In genomic region chr1:52057876-52058275, GRCh38 we compare ENCODE assay signal across 9 cellular contexts. TPM values are rescaled to one million over a fixed set of nuclear protein-coding genes. Genes with fewer than 3 reads are reported as not detected.
DNase-seq lines count a peak whose midpoint lies in the region; ATAC-seq, FAIRE-seq and TF ChIP-seq lines count a peak whose summit lies in the region.
"Had no signal": no experiment of that assay in that cellular context is flagged by ENCODE, and none has a peak within 500 bp of the region (broad histone marks: within the 10 kb centered on the region; RNA-seq: fewer than 3 reads in every experiment).

No MANE protein-coding gene starts in this region.

- peaks cover 25% of the 10 kb centered on the region; the same call in 1 of the 2 replicates for H4K20me1 ChIP-seq in IMR-90 (ENCODE audit: insufficient read depth, low read length)
- H4K20me1 ChIP-seq in K562 (replicated peaks; ENCODE audit: control insufficient read depth, insufficient read depth, low read length): no peaks in the 10 kb centered on the region

- no peak for ATAC-seq in CD4-positive, CD25-positive, alpha-beta regulatory T cell (ENCODE audit: low read depth in 2 of 2)
- no peak for ATAC-seq in IMR-90 (ENCODE audit: low read depth)
- no peak for ATAC-seq in K562
- no peak for ATAC-seq in naive B cell (ENCODE audit: low read depth in 2 of 2)
- ATAC-seq in HG02885 (IDR thresholded peaks at IDR 0.05; ENCODE audit: poor library complexity, unreplicated experiment): no peak

- H3K36me3 ChIP-seq in CD4-positive, CD25-positive, alpha-beta regulatory T cell (ENCODE audit: control insufficient read depth, insufficient read depth, low read length): peaks cover 14% of the 10 kb centered on the region
- H3K36me3 ChIP-seq in IMR-90 (ENCODE audit: control insufficient read depth, insufficient read depth, low read length) (peaks cover 17% of the 10 kb centered on the region), K562 (ENCODE audit: control insufficient read depth, insufficient read depth, low read length) (peaks cover 40% of the 10 kb centered on the region)

- no peak for TF ChIP-seq POLR2A in IMR-90 (IDR thresholded peaks at IDR 0.05; ENCODE audit: low read depth, low read length)
- no peak for TF ChIP-seq POLR2A in K562 (conservative IDR thresholded peaks at IDR 0.05)

- peaks cover 35 to 60% of the 10 kb centered on the region in 2 experiments for H3K79me1 ChIP-seq in IMR-90 (ENCODE audit: low read depth in 1 of 2, low read length in 2 of 2)

- no peak overlapping the region for H2BK120ac ChIP-seq in IMR-90 (ENCODE audit: low read depth, low read length)

- H2AK5ac ChIP-seq in IMR-90 (ENCODE audit: low read depth, low read length): no peak overlapping the region

- no peak overlapping the region for H4K8ac ChIP-seq in IMR-90 (ENCODE audit: low read depth in 2 of 2, low read length in 2 of 2)

- H3K4me1 ChIP-seq in CD4-positive, CD25-positive, alpha-beta regulatory T cell (ENCODE audit: control insufficient read depth, insufficient read depth, low read length, poor library complexity, severe bottlenecking): peaks cover 44% of the 10 kb centered on the region
- H3K4me1 ChIP-seq in IMR-90 (ENCODE audit: control insufficient read depth, insufficient read depth, low read length) (peaks cover 5% of the 10 kb centered on the region; the same call in 1 of the 2 replicates), K562 (replicated peaks in 1 of 2; ENCODE audit: control insufficient read depth in 2 of 2, insufficient read depth in 2 of 2, low read length in 2 of 2) (peaks cover 5 to 16% of the 10 kb centered on the region in 2 experiments)

- BruUV-seq in IMR-90 (replicated peaks; lab: Mats Ljungman, UMichigan): no TSS peak
- no TSS peak for BruUV-seq in K562 (replicated peaks; lab: Mats Ljungman, UMichigan)

- no peak overlapping the region for H3K27ac ChIP-seq in CD4-positive, CD25-positive, alpha-beta regulatory T cell (ENCODE audit: insufficient read depth, low read length, poor library complexity, severe bottlenecking)
- peak overlapping the region; percentile 7; the same call in 1 of the 2 replicates for H3K27ac ChIP-seq in IMR-90 (ENCODE audit: insufficient read depth, low read length)
- H3K27ac ChIP-seq in K562 (ENCODE audit: extremely low read depth, low read depth, low read length): 0 out of 3 replicates have a peak overlapping the region, but pooled peaks have one; percentile 94

- H3K18ac ChIP-seq in IMR-90 (ENCODE audit: low read depth, low read length): no peak overlapping the region

- H3K56ac ChIP-seq in IMR-90 (ENCODE audit: extremely low read depth, insufficient read depth, low read length): no peak overlapping the region

- peaks cover 6 to 68% (median 50%) of the 10 kb centered on the region in 4 donors for H3K4me1 Mint-ChIP-seq in CD4-positive, CD25-positive, alpha-beta regulatory T cell
- H3K4me1 Mint-ChIP-seq in naive B cell: peaks cover 34 to 51% (median 42%) of the 10 kb centered on the region in 3 donors

- intact Hi-C loops in IMR-90 (cut with micrococcal nuclease) (loop anchor here (2.0 kb wide), 2 partner anchors 55 to 161 kb away; no protein-coding TSS in a partner anchor), K562 (cut with micrococcal nuclease) (loop anchor here (5.0 kb wide), 1 partner anchor 494 kb away; the partner anchor contains the start of gene TUT4), head of caudate nucleus (cut with DNase I) (loop anchor here (5.0 kb wide), 2 partner anchors 84 to 309 kb away; partner anchors contain the start of genes CC2D1B and ZFYVE9)

- H3K27me3 ChIP-seq in CD4-positive, CD25-positive, alpha-beta regulatory T cell (ENCODE audit: control insufficient read depth, insufficient read depth, low read length): no peaks in the 10 kb centered on the region
- H3K27me3 ChIP-seq in IMR-90 (ENCODE audit: control insufficient read depth, insufficient read depth, low read length) (no peaks in the 10 kb centered on the region), K562 (ENCODE audit: control insufficient read depth in 2 of 2, insufficient read depth in 2 of 2, low read length in 2 of 2) (no peaks in the 10 kb centered on the region; a peak in 1 of 5 replicates)

- TF ChIP-seq RAD21 in IMR-90 (IDR thresholded peaks at IDR 0.05; ENCODE audit: low read length) (no peak), K562 (CRISPR knock-in tag; conservative IDR thresholded peaks at IDR 0.05 in 1 of 2, IDR thresholded peaks at IDR 0.05 in 1 of 2) (no peak)

- H2AFZ ChIP-seq in IMR-90 (replicated peaks; ENCODE audit: low read length, poor library complexity) (no peak overlapping the region), K562 (ENCODE audit: low read depth, low read length) (no peak overlapping the region)

- no peak overlapping the region for H4K91ac ChIP-seq in IMR-90 (ENCODE audit: insufficient read depth, low read depth, low read length)

- no peak overlapping the region for H3K4ac ChIP-seq in IMR-90 (ENCODE audit: low read depth, low read length)

- H3K27ac Mint-ChIP-seq in CD4-positive, CD25-positive, alpha-beta regulatory T cell: peak overlapping the region; percentile 10 to 99 (median 40)
- H3K27ac Mint-ChIP-seq in naive B cell: peak overlapping the region; percentile 49 to 98 (median 88)

- no peak overlapping the region for H2AK9ac ChIP-seq in IMR-90 (replicated peaks; ENCODE audit: low read depth, low read length, poor library complexity)

- H2BK20ac ChIP-seq in IMR-90 (ENCODE audit: low read depth, low read length): no peak overlapping the region

- H3K9me1 ChIP-seq in IMR-90 (ENCODE audit: insufficient read depth, low read length): no peaks in the 10 kb centered on the region
- H3K9me1 ChIP-seq in K562 (ENCODE audit: control insufficient read depth, insufficient read depth, low read length): no peaks in the 10 kb centered on the region

- H3K4me3 ChIP-seq in CD4-positive, CD25-positive, alpha-beta regulatory T cell (ENCODE audit: low read depth, low read length): peak overlapping the region; percentile 95
- H3K4me3 ChIP-seq in IMR-90 (ENCODE audit: insufficient read depth, low read depth, low read length): no peak overlapping the region
- peak overlapping the region; percentile 83 for H3K4me3 ChIP-seq in K562

- peak overlapping the region; percentile 86 for H3K4me2 ChIP-seq in IMR-90 (ENCODE audit: low read depth, low read length)
- H3K4me2 ChIP-seq in K562 (ENCODE audit: insufficient read depth, low read length): peak overlapping the region; percentile 99

- CTCF ChIA-PET in IMR-90 (lab: Yijun Ruan, JAX) (interaction anchor here (0.7 kb wide), 1 partner anchor 32 kb away, joined by 4 read pairs; no protein-coding TSS in a partner anchor), K562 (lab: Yijun Ruan, JAX; ENCODE audit: low intra/inter-chr PET ratio) (no interaction called here)

- no peak overlapping the region for H2BK5ac ChIP-seq in IMR-90 (ENCODE audit: low read depth, low read length, poor library complexity, severe bottlenecking)

- no peak for DNase-seq in CD4-positive, CD25-positive, alpha-beta regulatory T cell
- DNase-seq in IMR-90 (no peak), K562 (ENCODE audit: extremely low read depth in 1 of 4, low spot score in 3 of 4) (no peak), naive B cell (no peak), head of caudate nucleus (no peak), RKO (ENCODE audit: low spot score) (no peak), NCI-H524 treated with DMSO at 0.1 percent for 48 hours (lab: John Stamatoyannopoulos, UW) (no peak)

- TF ChIP-seq CTCF in IMR-90 (conservative IDR thresholded peaks at IDR 0.05; ENCODE audit: low read depth, low read length): no peak
- TF ChIP-seq CTCF in K562 (IDR thresholded peaks at IDR 0.05 in 2 of 3, conservative IDR thresholded peaks at IDR 0.05 in 1 of 3; ENCODE audit: insufficient read depth in 2 of 3, low read depth in 1 of 3, low read length in 3 of 3): no peak

- peaks cover 5% of the 10 kb centered on the region for H3K27me3 Mint-ChIP-seq in CD4-positive, CD25-positive, alpha-beta regulatory T cell
- H3K27me3 Mint-ChIP-seq in naive B cell: no peaks in the 10 kb centered on the region

- H3K4me3 Mint-ChIP-seq in CD4-positive, CD25-positive, alpha-beta regulatory T cell: peak overlapping the region; percentile 91 to 100 (median 98)
- peak overlapping the region in 7 of 8 donors; percentile 35 to 99 (median 99) for H3K4me3 Mint-ChIP-seq in naive B cell

- POLR2A ChIA-PET in IMR-90 (lab: Charles Lee; ENCODE audit: unreplicated experiment) (no interaction called here), K562 (lab: Yijun Ruan, JAX) (interaction anchor here (1.0 to 3.5 kb wide), 7 partner anchors 9 to 284 kb away, joined by 3 to 10 read pairs (median 3); no protein-coding TSS in a partner anchor)

- H3K79me2 ChIP-seq in K562 (ENCODE audit: control insufficient read depth, insufficient read depth, low read length): peaks cover 74% of the 10 kb centered on the region

- in situ Hi-C loops in IMR-90 (cut with MboI; ENCODE audit: low sequenced_read_pairs) (no loop called here), K562 (cut with MboI) (no loop called here)

- no peaks in the 10 kb centered on the region for H3K9me3 Mint-ChIP-seq in CD4-positive, CD25-positive, alpha-beta regulatory T cell
- no peaks in the 10 kb centered on the region for H3K9me3 Mint-ChIP-seq in naive B cell

- no peak overlapping the region for H2BK15ac ChIP-seq in IMR-90 (ENCODE audit: low read depth, low read length)

- dilution Hi-C loops in IMR-90 (cut with HindIII; ENCODE audit: low sequenced_read_pairs, unreplicated experiment): no loop called here

- no peak overlapping the region for H4K5ac ChIP-seq in IMR-90 (ENCODE audit: low read depth, low read length)

- H3K14ac ChIP-seq in IMR-90 (replicated peaks; ENCODE audit: low read depth, low read length): no peak overlapping the region

- no peak overlapping the region for H3K9ac ChIP-seq in IMR-90 (ENCODE audit: low read depth, low read length)
- peak overlapping the region in 1 of 2 experiments; percentile 93; a peak in 2 of 4 replicates for H3K9ac ChIP-seq in K562 (ENCODE audit: insufficient read depth in 1 of 2, low read depth in 2 of 2, low read length in 2 of 2)

- 0 out of 2 replicates have a peak overlapping the region, but pooled peaks have one; percentile 13 for H3K23ac ChIP-seq in IMR-90 (ENCODE audit: low read depth, low read length)

- no peak for TF ChIP-seq EP300 in K562 (IDR thresholded peaks at IDR 0.05; ENCODE audit: low read length)

- no peaks in the 10 kb centered on the region for H3K9me3 ChIP-seq in CD4-positive, CD25-positive, alpha-beta regulatory T cell (ENCODE audit: control insufficient read depth in 2 of 2, low read length in 2 of 2)
- H3K9me3 ChIP-seq in IMR-90 (ENCODE audit: control insufficient read depth, insufficient read depth, low read length): no peaks in the 10 kb centered on the region
- no peaks in the 10 kb centered on the region for H3K9me3 ChIP-seq in K562 (replicated peaks; ENCODE audit: control insufficient read depth, insufficient read depth, low read depth, low read length)

- FAIRE-seq in K562 (lab: Jason Lieb, UNC): no peak
- FAIRE-seq: colon had no signal

- no peaks in the 10 kb centered on the region for H3K36me3 Mint-ChIP-seq in CD4-positive, CD25-positive, alpha-beta regulatory T cell
- peaks cover 6 to 7% of the 10 kb centered on the region in 2 donors for H3K36me3 Mint-ChIP-seq in naive B cell

RNA-seq across cellular contexts. Expression of gene BTF3L4, which starts 1.8 kb away (rescaled TPM):
- 36.0 TPM for total RNA-seq in CD4-positive, CD25-positive, alpha-beta regulatory T cell
- 10 to 100 TPM; 67.3 to 92.9 (median 75.3) TPM for polyA plus RNA-seq in CD4-positive, CD25-positive, alpha-beta regulatory T cell
- total RNA-seq in IMR-90 (2012; rRNA removed) (41.2 and 46.4 TPM in 2 replicates), K562 (2014; rRNA removed) (36.3 and 40.1 TPM in 2 replicates), K562 (2014; rRNA removed; fragmentation: Illumina TruSeq; extraction: Trizol) (102 and 114 TPM in 2 replicates), K562 (2015; rRNA removed; fragmentation: Illumina TruSeq; extraction: Trizol) (66.4 and 73.3 TPM in 2 replicates), K562 (2021) (54.4 and 54.9 TPM in 2 replicates)
- polyA plus RNA-seq in IMR-90 (2012; rRNA removed) (29.3 and 34.5 TPM in 2 replicates), K562 (2011; rRNA removed) (64.1 and 78.0 TPM in 2 replicates), K562 (2014; fragmentation: Illumina TruSeq; extraction: Trizol) (85.1 and 99.0 TPM in 2 replicates), K562 (2014; fragmentation: Nextera tagmentation; extraction: Ambion mirVana) (100 to 1,000 TPM in 1 of 2 experiments, 10 to 100 TPM in 1; 90.9 to 106 TPM), K562 (2014; rRNA removed) (72.3 and 88.8 TPM in 2 replicates), naive B cell (ENCODE audit: low read depth in 6 of 6) (10 to 100 TPM; 81.5 to 99.9 (median 88.9) TPM)
- 4.9 and 8.1 TPM in 2 replicates for polyA plus RNA-seq in IMR-90 (2012; cell fraction: cytosol; rRNA removed)
- 1.7 and 22.0 TPM in 2 replicates for polyA plus RNA-seq in IMR-90 (2012; cell fraction: nucleus; rRNA removed; ENCODE audit: low replicate concordance)
- total RNA-seq in K562 (2011; cell fraction: chromatin; rRNA removed; ENCODE audit: low replicate concordance): 33.9 and 89.6 TPM in 2 replicates
- total RNA-seq in K562 (2011; cell fraction: nucleolus; rRNA removed): 32.2 and 33.0 TPM in 2 replicates
- total RNA-seq in K562 (2011; cell fraction: nucleoplasm; rRNA removed): 65.7 and 117 TPM in 2 replicates
- polyA plus RNA-seq in K562 (2011; cell fraction: cytosol; rRNA removed): 12.5 and 39.8 TPM in 2 replicates
- 11.6 and 25.7 TPM in 2 replicates for polyA plus RNA-seq in K562 (2011; cell fraction: nucleus; rRNA removed)
- polyA plus RNA-seq in K562 (2012): 49.8 and 74.5 TPM in 2 replicates
- 45.1 and 68.5 TPM in 2 replicates for polyA minus RNA-seq in K562 (2011; rRNA and poly(A)+ RNA removed)
- 31.9 and 32.6 TPM in 2 replicates for polyA minus RNA-seq in K562 (2011; cell fraction: cytosol; rRNA and poly(A)+ RNA removed)
- polyA minus RNA-seq in K562 (2011; cell fraction: nucleus; rRNA and poly(A)+ RNA removed): 19.0 and 31.0 TPM in 2 replicates

RNA-seq across cellular contexts. Expression of gene TXNDC12, which starts 2.9 kb away (rescaled TPM):
- total RNA-seq in CD4-positive, CD25-positive, alpha-beta regulatory T cell: 39.9 TPM
- polyA plus RNA-seq in CD4-positive, CD25-positive, alpha-beta regulatory T cell: 100 to 1,000 TPM in 2 of 4 donors, 10 to 100 TPM in 2; 89.8 to 114 (median 95.9) TPM
- total RNA-seq in IMR-90 (2012; rRNA removed): 29.9 and 35.3 TPM in 2 replicates
- 22.0 and 24.4 TPM in 2 replicates for polyA plus RNA-seq in IMR-90 (2012; rRNA removed)
- 13.5 and 14.3 TPM in 2 replicates for polyA plus RNA-seq in IMR-90 (2012; cell fraction: cytosol; rRNA removed)
- 12.7 and 17.4 TPM in 2 replicates for polyA plus RNA-seq in IMR-90 (2012; cell fraction: nucleus; rRNA removed; ENCODE audit: low replicate concordance)
- 35.5 and 42.7 TPM in 2 replicates for total RNA-seq in K562 (2011; cell fraction: chromatin; rRNA removed; ENCODE audit: low replicate concordance)
- 45.9 and 51.5 TPM in 2 replicates for total RNA-seq in K562 (2011; cell fraction: nucleolus; rRNA removed)
- 54.7 and 62.0 TPM in 2 replicates for total RNA-seq in K562 (2011; cell fraction: nucleoplasm; rRNA removed)
- 33.4 and 47.6 TPM in 2 replicates for total RNA-seq in K562 (2014; rRNA removed)
- total RNA-seq in K562 (2014; rRNA removed; fragmentation: Illumina TruSeq; extraction: Trizol): 37.8 and 40.2 TPM in 2 replicates
- 29.7 and 34.6 TPM in 2 replicates for total RNA-seq in K562 (2015; rRNA removed; fragmentation: Illumina TruSeq; extraction: Trizol)
- total RNA-seq in K562 (2021): 57.9 and 60.8 TPM in 2 replicates
- 45.9 and 53.1 TPM in 2 replicates for polyA plus RNA-seq in K562 (2011; rRNA removed)
- 17.1 and 33.6 TPM in 2 replicates for polyA plus RNA-seq in K562 (2011; cell fraction: cytosol; rRNA removed)
- 13.3 and 16.5 TPM in 2 replicates for polyA plus RNA-seq in K562 (2011; cell fraction: nucleus; rRNA removed)
- polyA plus RNA-seq in K562 (2012): 46.0 and 101 TPM in 2 replicates
- polyA plus RNA-seq in K562 (2014; fragmentation: Illumina TruSeq; extraction: Trizol): 31.7 and 32.1 TPM in 2 replicates
- polyA plus RNA-seq in K562 (2014; fragmentation: Nextera tagmentation; extraction: Ambion mirVana): 10 to 100 TPM; 17.0 to 29.3 TPM
- 43.5 and 45.4 TPM in 2 replicates for polyA plus RNA-seq in K562 (2014; rRNA removed)
- polyA minus RNA-seq in K562 (2011; rRNA and poly(A)+ RNA removed): 22.5 and 27.6 TPM in 2 replicates
- 56.3 and 58.4 TPM in 2 replicates for polyA minus RNA-seq in K562 (2011; cell fraction: cytosol; rRNA and poly(A)+ RNA removed)
- 10.6 and 13.2 TPM in 2 replicates for polyA minus RNA-seq in K562 (2011; cell fraction: nucleus; rRNA and poly(A)+ RNA removed)
- 10 to 100 TPM; 67.9 to 98.7 (median 82.6) TPM for polyA plus RNA-seq in naive B cell (ENCODE audit: low read depth in 6 of 6)

RNA-seq across cellular contexts. Expression of gene KTI12, which starts 24.3 kb away (rescaled TPM):
- total RNA-seq in CD4-positive, CD25-positive, alpha-beta regulatory T cell: 20.0 TPM
- 10 to 100 TPM; 38.8 to 43.1 (median 39.9) TPM for polyA plus RNA-seq in CD4-positive, CD25-positive, alpha-beta regulatory T cell
- total RNA-seq in IMR-90 (2012; rRNA removed): 13.1 and 15.2 TPM in 2 replicates
- polyA plus RNA-seq in IMR-90 (2012; rRNA removed): 16.3 and 18.3 TPM in 2 replicates
- 13.6 and 18.8 TPM in 2 replicates for polyA plus RNA-seq in IMR-90 (2012; cell fraction: cytosol; rRNA removed)
- 11.6 and 16.9 TPM in 2 replicates for polyA plus RNA-seq in IMR-90 (2012; cell fraction: nucleus; rRNA removed; ENCODE audit: low replicate concordance)
- total RNA-seq in K562 (2011; cell fraction: chromatin; rRNA removed; ENCODE audit: low replicate concordance): 17.1 and 23.9 TPM in 2 replicates
- 23.8 and 28.2 TPM in 2 replicates for total RNA-seq in K562 (2011; cell fraction: nucleolus; rRNA removed)
- 15.8 and 17.0 TPM in 2 replicates for total RNA-seq in K562 (2011; cell fraction: nucleoplasm; rRNA removed)
- total RNA-seq in K562 (2014; rRNA removed): 15.2 and 19.6 TPM in 2 replicates
- 11.3 and 11.7 TPM in 2 replicates for total RNA-seq in K562 (2014; rRNA removed; fragmentation: Illumina TruSeq; extraction: Trizol)
- 10.7 and 10.9 TPM in 2 replicates for total RNA-seq in K562 (2015; rRNA removed; fragmentation: Illumina TruSeq; extraction: Trizol)
- 22.8 and 25.9 TPM in 2 replicates for total RNA-seq in K562 (2021)
- 12.0 and 12.7 TPM in 2 replicates for polyA plus RNA-seq in K562 (2011; rRNA removed)
- 13.7 and 27.1 TPM in 2 replicates for polyA plus RNA-seq in K562 (2011; cell fraction: cytosol; rRNA removed)
- 12.5 and 13.1 TPM in 2 replicates for polyA plus RNA-seq in K562 (2011; cell fraction: nucleus; rRNA removed)
- polyA plus RNA-seq in K562 (2012): 15.7 and 17.3 TPM in 2 replicates
- 10.9 and 11.6 TPM in 2 replicates for polyA plus RNA-seq in K562 (2014; fragmentation: Illumina TruSeq; extraction: Trizol)
- 1 to 10 TPM; 3.1 to 4.8 TPM for polyA plus RNA-seq in K562 (2014; fragmentation: Nextera tagmentation; extraction: Ambion mirVana)
- 21.1 and 23.6 TPM in 2 replicates for polyA plus RNA-seq in K562 (2014; rRNA removed)
- 10.1 and 11.8 TPM in 2 replicates for polyA minus RNA-seq in K562 (2011; rRNA and poly(A)+ RNA removed)
- polyA minus RNA-seq in K562 (2011; cell fraction: cytosol; rRNA and poly(A)+ RNA removed): 6.3 and 8.4 TPM in 2 replicates
- 7.7 and 12.9 TPM in 2 replicates for polyA minus RNA-seq in K562 (2011; cell fraction: nucleus; rRNA and poly(A)+ RNA removed)
- 10 to 100 TPM; 24.3 to 34.9 (median 28.1) TPM for polyA plus RNA-seq in naive B cell (ENCODE audit: low read depth in 6 of 6)
